Comparison of ENCODE assay signal across 1 cellular context in genomic region chr19:10384580-10384979, GRCh38.
TF ChIP-seq lines count a peak whose summit lies in the region.

No MANE protein-coding gene starts in this region.

TF ChIP-seq in HepG2, 621 proteins besides CTCF, POLR2A, EP300 and RAD21 (continued from another document):
- TF ChIP-seq E2F5 (CRISPR knock-in tag; conservative IDR thresholded peaks at IDR 0.05) (no peak), ZNF687 (CRISPR knock-in tag; IDR thresholded peaks at IDR 0.05) (peak; percentile 21; the same call in 1 of the 2 replicates), SP4 (CRISPR knock-in tag; IDR thresholded peaks at IDR 0.05) (no peak), RBM22 (optimal IDR thresholded peaks at IDR 0.05; ENCODE audit: low read length) (no peak), SRSF9 (IDR thresholded peaks at IDR 0.05; ENCODE audit: borderline replicate concordance, insufficient read depth, low read depth, low read length, poor library complexity, severe bottlenecking) (no peak), ZNF574 (CRISPR knock-in tag; IDR thresholded peaks at IDR 0.05) (0 out of 2 replicates have a peak, but pooled peaks have one; percentile 15), IRX3 (CRISPR knock-in tag; IDR thresholded peaks at IDR 0.05; ENCODE audit: borderline replicate concordance, low read depth) (no peak), LRRFIP1 (CRISPR knock-in tag; conservative IDR thresholded peaks at IDR 0.05) (no peak), REXO4 (CRISPR knock-in tag; IDR thresholded peaks at IDR 0.05; ENCODE audit: borderline replicate concordance) (no peak), SETDB1 (CRISPR knock-in tag; IDR thresholded peaks at IDR 0.05; ENCODE audit: borderline replicate concordance) (no peak), JUND (CRISPR knock-in tag; IDR thresholded peaks at IDR 0.05) (no peak), ZFP62 (CRISPR knock-in tag; IDR thresholded peaks at IDR 0.05) (no peak), LBX2 (CRISPR knock-in tag; IDR thresholded peaks at IDR 0.05; ENCODE audit: borderline replicate concordance) (no peak), CREM (IDR thresholded peaks at IDR 0.05) (no peak), CREM (CRISPR knock-in tag; IDR thresholded peaks at IDR 0.05) (no peak), FOXC1 (CRISPR knock-in tag; IDR thresholded peaks at IDR 0.05; ENCODE audit: borderline replicate concordance) (no peak), ZNF512 (CRISPR knock-in tag; IDR thresholded peaks at IDR 0.05) (no peak)
- TF ChIP-seq, protein P1, sequence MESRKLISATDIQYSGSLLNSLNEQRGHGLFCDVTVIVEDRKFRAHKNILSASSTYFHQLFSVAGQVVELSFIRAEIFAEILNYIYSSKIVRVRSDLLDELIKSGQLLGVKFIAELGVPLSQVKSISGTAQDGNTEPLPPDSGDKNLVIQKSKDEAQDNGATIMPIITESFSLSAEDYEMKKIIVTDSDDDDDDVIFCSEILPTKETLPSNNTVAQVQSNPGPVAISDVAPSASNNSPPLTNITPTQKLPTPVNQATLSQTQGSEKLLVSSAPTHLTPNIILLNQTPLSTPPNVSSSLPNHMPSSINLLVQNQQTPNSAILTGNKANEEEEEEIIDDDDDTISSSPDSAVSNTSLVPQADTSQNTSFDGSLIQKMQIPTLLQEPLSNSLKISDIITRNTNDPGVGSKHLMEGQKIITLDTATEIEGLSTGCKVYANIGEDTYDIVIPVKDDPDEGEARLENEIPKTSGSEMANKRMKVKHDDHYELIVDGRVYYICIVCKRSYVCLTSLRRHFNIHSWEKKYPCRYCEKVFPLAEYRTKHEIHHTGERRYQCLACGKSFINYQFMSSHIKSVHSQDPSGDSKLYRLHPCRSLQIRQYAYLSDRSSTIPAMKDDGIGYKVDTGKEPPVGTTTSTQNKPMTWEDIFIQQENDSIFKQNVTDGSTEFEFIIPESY (CRISPR knock-in tag; IDR thresholded peaks at IDR 0.05) = no peak
- TF ChIP-seq, protein P2, sequence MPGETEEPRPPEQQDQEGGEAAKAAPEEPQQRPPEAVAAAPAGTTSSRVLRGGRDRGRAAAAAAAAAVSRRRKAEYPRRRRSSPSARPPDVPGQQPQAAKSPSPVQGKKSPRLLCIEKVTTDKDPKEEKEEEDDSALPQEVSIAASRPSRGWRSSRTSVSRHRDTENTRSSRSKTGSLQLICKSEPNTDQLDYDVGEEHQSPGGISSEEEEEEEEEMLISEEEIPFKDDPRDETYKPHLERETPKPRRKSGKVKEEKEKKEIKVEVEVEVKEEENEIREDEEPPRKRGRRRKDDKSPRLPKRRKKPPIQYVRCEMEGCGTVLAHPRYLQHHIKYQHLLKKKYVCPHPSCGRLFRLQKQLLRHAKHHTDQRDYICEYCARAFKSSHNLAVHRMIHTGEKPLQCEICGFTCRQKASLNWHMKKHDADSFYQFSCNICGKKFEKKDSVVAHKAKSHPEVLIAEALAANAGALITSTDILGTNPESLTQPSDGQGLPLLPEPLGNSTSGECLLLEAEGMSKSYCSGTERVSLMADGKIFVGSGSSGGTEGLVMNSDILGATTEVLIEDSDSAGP (CRISPR knock-in tag; IDR thresholded peaks at IDR 0.05; ENCODE audit: borderline replicate concordance) = no peak
- TF ChIP-seq, protein P3, sequence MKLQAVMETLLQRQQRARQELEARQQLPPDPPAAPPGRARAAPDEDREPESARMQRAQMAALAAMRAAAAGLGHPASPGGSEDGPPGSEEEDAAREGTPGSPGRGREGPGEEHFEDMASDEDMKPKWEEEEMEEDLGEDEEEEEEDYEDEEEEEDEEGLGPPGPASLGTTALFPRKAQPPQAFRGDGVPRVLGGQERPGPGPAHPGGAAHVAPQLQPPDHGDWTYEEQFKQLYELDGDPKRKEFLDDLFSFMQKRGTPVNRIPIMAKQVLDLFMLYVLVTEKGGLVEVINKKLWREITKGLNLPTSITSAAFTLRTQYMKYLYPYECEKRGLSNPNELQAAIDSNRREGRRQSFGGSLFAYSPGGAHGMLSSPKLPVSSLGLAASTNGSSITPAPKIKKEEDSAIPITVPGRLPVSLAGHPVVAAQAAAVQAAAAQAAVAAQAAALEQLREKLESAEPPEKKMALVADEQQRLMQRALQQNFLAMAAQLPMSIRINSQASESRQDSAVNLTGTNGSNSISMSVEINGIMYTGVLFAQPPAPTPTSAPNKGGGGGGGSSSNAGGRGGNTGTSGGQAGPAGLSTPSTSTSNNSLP (IDR thresholded peaks at IDR 0.05; ENCODE audit: low read depth, low read length) = no peak
